ENCODE assay signal across 1 cellular context in the genomic region with DNA sequence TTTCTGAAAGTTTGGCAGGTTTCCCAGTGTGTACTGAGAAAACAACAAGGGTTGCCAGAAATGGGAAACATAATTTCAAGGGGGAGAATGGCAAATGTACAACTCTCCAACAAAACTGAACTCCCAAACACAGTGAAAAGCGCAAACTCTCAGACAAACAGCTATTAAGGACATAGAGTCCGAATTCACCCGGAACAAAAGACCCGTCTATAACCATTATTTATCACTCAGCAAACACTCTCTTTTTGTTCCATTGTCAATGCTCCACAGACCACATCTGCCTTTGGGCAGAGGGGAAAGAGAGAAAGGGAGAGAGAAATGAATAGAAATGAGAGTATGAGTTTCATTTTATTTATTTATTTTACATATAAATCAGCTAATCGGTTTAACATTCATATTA.
TF ChIP-seq lines count a peak whose summit lies in the region.

No MANE protein-coding gene starts in this region.

TF ChIP-seq in H1, 55 proteins besides CTCF, POLR2A, EP300 and RAD21 (continued from another document):
- TF ChIP-seq POLR2AphosphoS5 (IDR thresholded peaks at IDR 0.05; ENCODE audit: low read depth, low read length) (no peak), CTBP2 (IDR thresholded peaks at IDR 0.05; ENCODE audit: borderline replicate concordance, insufficient read depth, insufficient read length, low read length) (no peak)
